In genomic region chr19:43699506-43700367, GRCh38 we compare ENCODE assay signal across 7 cellular contexts. TPM values are rescaled to one million over a fixed set of nuclear protein-coding genes. Genes with fewer than 3 reads are reported as not detected.
DNase-seq lines count a peak whose midpoint lies in the region; ATAC-seq and TF ChIP-seq lines count a peak whose summit lies in the region.

No MANE protein-coding gene starts in this region.

- no peak for TF ChIP-seq CTCF in HEK293 (tag by site-specific recombination; IDR thresholded peaks at IDR 0.05)
- TF ChIP-seq CTCF in WTC11 (IDR thresholded peaks at IDR 0.05) = no peak

- H3K27ac Mint-ChIP-seq in WTC11 = no peak overlapping the region

- H3K36me3 Mint-ChIP-seq in WTC11 = no peaks in the 10 kb centered on the region

- no peaks in the 10 kb centered on the region; a peak in 1 of 3 replicates for H3K36me3 ChIP-seq in HEK293 (ENCODE audit: control insufficient read depth in 2 of 2, insufficient read depth in 1 of 2, low read length in 2 of 2)

- peaks cover 4% of the 10 kb centered on the region; the same call in 1 of the 2 replicates for H3K9me3 Mint-ChIP-seq in WTC11

- peaks cover 8% of the 10 kb centered on the region for H3K4me1 Mint-ChIP-seq in WTC11

- ATAC-seq in WTC11 (peak; percentile 96), Right ventricle myocardium superior (ENCODE audit: poor library complexity) (peak; percentile 28), HG03342 (IDR thresholded peaks at IDR 0.05; ENCODE audit: unreplicated experiment) (no peak)

- no peak overlapping the region for H3K4me3 ChIP-seq in HEK293 (ENCODE audit: low read depth, low read length)

- CTCF ChIA-PET in HEK293 (lab: Yijun Ruan, JAX) = interaction anchor here (0.6 kb wide), 1 partner anchor 168 kb away, joined by 4 read pairs; no protein-coding TSS in a partner anchor
- CTCF ChIA-PET in WTC11 (lab: Charles Lee) = interaction anchor here (0.7 to 1.9 kb wide), 12 partner anchors 22 to 235 kb away, joined by 3 to 16 read pairs (median 3); partner anchors contain the start of genes SMG9 and ZNF45

- POLR2A ChIA-PET in HEK293 (lab: Yijun Ruan, JAX) (interaction anchor here (1.2 kb wide), 1 partner anchor 30 kb away, joined by 3 read pairs; the partner anchor contains the start of gene PLAUR), WTC11 (lab: Charles Lee) (interaction anchor here (1.2 kb wide), 1 partner anchor 31 kb away, joined by 3 read pairs; no protein-coding TSS in a partner anchor)

- intact Hi-C loops in Right ventricle myocardium superior (cut with DNase I) (no loop called here), posterior cingulate gyrus (cut with DNase I) (no loop called here)

- H3K27ac ChIP-seq in HEK293 (ENCODE audit: extremely low read depth, low read depth, low read length) = no peak overlapping the region

- peak overlapping the region; percentile 38 for H3K4me3 Mint-ChIP-seq in WTC11

- 0 out of 2 replicates have a peak, but pooled peaks cover 2% of the 10 kb centered on the region for H3K9me3 ChIP-seq in HEK293 (ENCODE audit: control insufficient read depth, insufficient read depth, low read depth, low read length)

- H3K27me3 Mint-ChIP-seq in WTC11 (ENCODE audit: low read depth) = peaks cover 40% of the 10 kb centered on the region

- peak; percentile 83 for DNase-seq in WTC11 (ENCODE audit: low spot score)
- peak; percentile 54 for DNase-seq in Right ventricle myocardium superior
- peak in 9 of 10 donors; percentile 13 to 90 (median 48) for DNase-seq in posterior cingulate gyrus
- DNase-seq in A172 (ENCODE audit: low spot score) = no peak
- DNase-seq in NCI-H1048 (lab: John Stamatoyannopoulos, UW) = no peak

- H3K4me1 ChIP-seq in HEK293 (ENCODE audit: control insufficient read depth, insufficient read depth, low read length) = peaks cover 12% of the 10 kb centered on the region

TF ChIP-seq in HEK293, 187 proteins besides CTCF, POLR2A, EP300 and RAD21:
- TF ChIP-seq ZNF521 (tag by site-specific recombination; IDR thresholded peaks at IDR 0.05) (no peak), ZNF335 (tag by site-specific recombination; conservative IDR thresholded peaks at IDR 0.05) (no peak), ZNF157 (tag by site-specific recombination; IDR thresholded peaks at IDR 0.05) (peak; percentile 92)

TF ChIP-seq in WTC11, 78 proteins besides CTCF, POLR2A, EP300 and RAD21:
- TF ChIP-seq ZNF416 (CRISPR knock-in tag; IDR thresholded peaks at IDR 0.05) = no peak
- no peak for TF ChIP-seq ATF1 (CRISPR knock-in tag; IDR thresholded peaks at IDR 0.05)
- TF ChIP-seq E2F5 (CRISPR knock-in tag; IDR thresholded peaks at IDR 0.05) = 0 out of 2 replicates have a peak, but pooled peaks have one; percentile 40
- TF ChIP-seq ZNF281 (CRISPR knock-in tag; IDR thresholded peaks at IDR 0.05) = no peak

RNA-seq across cellular contexts. Expression of gene IRGC, which starts 16.1 kb away (rescaled TPM):
- not detected in 3 replicates for total RNA-seq in WTC11 (2021)
- total RNA-seq in Right ventricle myocardium superior = not detected
- not detected in 2 replicates for total RNA-seq in A172 (2014; rRNA removed; shearing (Covaris generic))

RNA-seq across cellular contexts. Expression of gene PLAUR, which starts 29.8 kb away (rescaled TPM):
- 10.5 to 14.4 TPM (median 13.5 TPM) in 3 replicates for total RNA-seq in WTC11 (2021)
- total RNA-seq in Right ventricle myocardium superior = 3.4 TPM
- total RNA-seq in A172 (2014; rRNA removed; shearing (Covaris generic)) = 159 and 160 TPM in 2 replicates

RNA-seq across cellular contexts. Expression of gene SMG9, which starts 55.0 kb away (rescaled TPM):
- total RNA-seq in WTC11 (2021) (25.7 to 39.6 TPM (median 34.3 TPM) in 3 replicates), Right ventricle myocardium superior (15.7 TPM)
- total RNA-seq in A172 (2014; rRNA removed; shearing (Covaris generic)) = 15.9 and 23.1 TPM in 2 replicates

Comparison
In these comparisons a context has a peak if more than half of its experiments do, and no peak if none do; other contexts are left out.
1. DNase-seq: peak in WTC11 (single experiment), Right ventricle myocardium superior (single experiment) and posterior cingulate gyrus (9 of 10); none in A172 (single experiment) and NCI-H1048 (single experiment).
2. RNA of gene PLAUR, which starts 29.8 kb away (total RNA-seq): 159 to 160 TPM in A172; 10.5 to 14.4 TPM in WTC11 and 3.4 TPM in Right ventricle myocardium superior (single experiment); every median in the first group is over 10 times any median in the second.